20 cellular contexts compared by ENCODE assay signal in the genomic region with DNA sequence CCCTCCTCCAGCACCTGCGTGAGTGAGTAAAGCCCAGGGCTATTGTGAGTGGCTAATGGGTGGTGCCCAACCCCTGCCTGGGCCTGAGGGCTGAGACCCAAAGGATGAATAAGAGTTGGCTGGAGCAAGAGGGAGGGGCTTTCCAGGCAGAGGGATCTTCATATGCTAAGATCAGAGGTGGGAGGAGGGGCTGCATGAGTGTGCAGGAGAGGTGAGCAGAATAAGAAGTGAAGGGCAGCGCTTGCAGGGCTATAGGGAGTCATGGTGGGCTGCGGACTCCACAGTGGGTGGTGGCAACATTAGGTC. TPM values are rescaled to one million over a fixed set of nuclear protein-coding genes. Genes with fewer than 3 reads are reported as not detected.
A peak's percentile ranks its signal among the peaks of the same experiment; 100 is the strongest.
DNase-seq lines count a peak whose midpoint lies in the region; ATAC-seq, FAIRE-seq and TF ChIP-seq lines count a peak whose summit lies in the region.
"Had no signal": no experiment of that assay in that cellular context is flagged by ENCODE, and none has a peak within 500 bp of the region (broad histone marks: within the 10 kb centered on the region; RNA-seq: fewer than 3 reads in every experiment).

No MANE protein-coding gene starts in this region.

- no peak overlapping the region for H2BK120ac ChIP-seq in H9 (ENCODE audit: low read depth, low read length, poor library complexity, severe bottlenecking)

- H3K27me3 Mint-ChIP-seq in H9 (ENCODE audit: low read depth) (peaks cover 22% of the 10 kb centered on the region), mesothelial cell of epicardium (ENCODE audit: low read depth) (no peaks in the 10 kb centered on the region)

- no peak overlapping the region for H3K4me3 Mint-ChIP-seq in H9
- no peak overlapping the region for H3K4me3 Mint-ChIP-seq in mesothelial cell of epicardium
- H3K4me3 Mint-ChIP-seq: CD4-positive, alpha-beta memory T cell; IgD-negative memory B cell had no signal

- H2AFZ ChIP-seq in H9 (ENCODE audit: low read length) (no peak overlapping the region), GM12878 (ENCODE audit: control insufficient read depth, low read depth, low read length) (no peak overlapping the region), HepG2 (ENCODE audit: low read length) (no peak overlapping the region)

- no peak overlapping the region for H2BK12ac ChIP-seq in H9 (ENCODE audit: insufficient read length, low read depth, low read length)

- TF ChIP-seq EP300 in GM12878 (IDR thresholded peaks at IDR 0.05; ENCODE audit: borderline replicate concordance in 1 of 2, control insufficient read depth in 1 of 2, low read depth in 2 of 2, low read length in 2 of 2) = no peak
- TF ChIP-seq EP300 in HepG2 (IDR thresholded peaks at IDR 0.05; ENCODE audit: low read depth in 2 of 2, low read length in 2 of 2) = no peak
- TF ChIP-seq EP300 in HepG2 (CRISPR knock-in tag; IDR thresholded peaks at IDR 0.05; ENCODE audit: borderline replicate concordance) = no peak

- H3K9me3 ChIP-seq in BLaER1 (no peaks in the 10 kb centered on the region), H9 (ENCODE audit: control insufficient read depth, low read depth, low read length) (no peaks in the 10 kb centered on the region), GM12878 (replicated peaks; ENCODE audit: control insufficient read depth, insufficient read depth, low read length) (no peaks in the 10 kb centered on the region), HepG2 (ENCODE audit: low read length) (no peaks in the 10 kb centered on the region)

- H3K27ac Mint-ChIP-seq in H9 = 0 out of 7 replicates have a peak overlapping the region, but pooled peaks of 1 of the 3 experiments have one; percentile 7
- peak overlapping the region; percentile 39 for H3K27ac Mint-ChIP-seq in mesothelial cell of epicardium
- H3K27ac Mint-ChIP-seq: CD4-positive, alpha-beta memory T cell had no signal

- TF ChIP-seq CTCF in H9 (conservative IDR thresholded peaks at IDR 0.05) = no peak
- no peak for TF ChIP-seq CTCF in GM12878 (IDR thresholded peaks at IDR 0.05 in 2 of 3, conservative IDR thresholded peaks at IDR 0.05 in 1 of 3; ENCODE audit: control insufficient read depth in 2 of 3, extremely low read depth in 1 of 3, insufficient read depth in 1 of 3, low read depth in 3 of 3, low read length in 3 of 3)
- TF ChIP-seq CTCF in mesothelial cell of epicardium (IDR thresholded peaks at IDR 0.05; ENCODE audit: unreplicated experiment) = no peak
- TF ChIP-seq CTCF in HepG2 (CRISPR knock-in tag; IDR thresholded peaks at IDR 0.05) = no peak

- WGBS in H9 (ENCODE audit: extremely low coverage, insufficient read length, low lambda C conversion rate) = no CpG with 5 or more reads among the region's 3 CpGs
- 84% methylated on average over 3 of the region's 3 CpGs for WGBS in GM12878 (ENCODE audit: insufficient coverage, insufficient replicate concordance, low lambda C conversion rate, missing lambda C conversion rate)
- WGBS in HepG2 (ENCODE audit: low lambda C conversion rate) = 74% methylated on average over 3 of the region's 3 CpGs

- TF ChIP-seq RAD21 in GM12878 (IDR thresholded peaks at IDR 0.05; ENCODE audit: insufficient read depth, low read depth, low read length) (no peak), HepG2 (CRISPR knock-in tag; IDR thresholded peaks at IDR 0.05) (no peak)

- no peaks in the 10 kb centered on the region for H3K79me1 ChIP-seq in H9 (ENCODE audit: insufficient read depth, low read depth, low read length, poor library complexity, severe bottlenecking)

- DNase-seq in H9 = peak; percentile 57
- DNase-seq in GM12878 (ENCODE audit: low read depth, low spot score) = no peak
- no peak for DNase-seq in mesothelial cell of epicardium (ENCODE audit: low spot score in 2 of 2, unreplicated experiment in 2 of 2)
- no peak for DNase-seq in KG1 (lab: John Stamatoyannopoulos, UW)
- no peak for DNase-seq in GDM1 (lab: John Stamatoyannopoulos, UW)
- no peak for DNase-seq in HepG2 (ENCODE audit: low spot score)
- DNase-seq in DMS153 treated with DMSO at 0.1 percent for 48 hours (lab: John Stamatoyannopoulos, UW; ENCODE audit: unreplicated experiment) = no peak
- DNase-seq: CD4-positive, alpha-beta memory T cell; DMS79 treated with DMSO at 0.1 percent for 48 hours; NCI-H1048; NCI-H1694; NCI-H2107; NCI-H226; NCI-H526 treated with DMSO at 0.1 percent for 48 hours had no signal

- H3K4ac ChIP-seq in H9 (ENCODE audit: low read depth, low read length) = no peak overlapping the region

- H3K56ac ChIP-seq in H9 (ENCODE audit: insufficient read length, low read depth, low read length) = no peak overlapping the region

- RAD21 ChIA-PET in GM12878 (lab: Charles Lee; ENCODE audit: unreplicated experiment) = interaction anchor here (0.8 to 5.2 kb wide), 5 partner anchors 8 to 53 kb away, joined by 3 to 26 read pairs (median 6); no protein-coding TSS in a partner anchor

- H3K36me3 ChIP-seq in BLaER1 (no peaks in the 10 kb centered on the region), GM12878 (ENCODE audit: control insufficient read depth in 2 of 2, insufficient read depth in 2 of 2, low read length in 1 of 2) (no peaks in the 10 kb centered on the region; a peak in 2 of 4 replicates), HepG2 (replicated peaks in 1 of 2; ENCODE audit: control insufficient read depth in 1 of 2, insufficient read depth in 2 of 2, low read length in 2 of 2) (no peaks in the 10 kb centered on the region)

- no peak overlapping the region for H4K91ac ChIP-seq in H9 (ENCODE audit: insufficient read length, low read depth, low read length)

- H3K9ac ChIP-seq in BLaER1 (no peak overlapping the region), H9 (ENCODE audit: extremely low read depth, insufficient read length, low read length) (no peak overlapping the region), GM12878 (ENCODE audit: control insufficient read depth, insufficient read depth, low read length) (peak overlapping the region; percentile 71), HepG2 (ENCODE audit: insufficient read depth, low read depth, low read length) (no peak overlapping the region)

- H4K20me1 ChIP-seq in BLaER1 (peaks cover 81% of the 10 kb centered on the region), H9 (ENCODE audit: control insufficient read depth, insufficient read depth, insufficient read length) (no peaks in the 10 kb centered on the region), GM12878 (ENCODE audit: control insufficient read depth, insufficient read depth) (no peaks in the 10 kb centered on the region), HepG2 (ENCODE audit: insufficient read depth, low read length) (no peaks in the 10 kb centered on the region)

- H2AK5ac ChIP-seq in H9 (ENCODE audit: insufficient read length, low read length) = no peak overlapping the region

- SMC1A ChIA-PET in GM12878 (lab: Charles Lee; ENCODE audit: uncharacterized antibody, unreplicated experiment) = interaction anchor here (1.1 to 16.1 kb wide), 5 partner anchors 8 to 41 kb away, joined by 6 to 165 read pairs (median 8); no protein-coding TSS in a partner anchor

- no peak overlapping the region for H3K14ac ChIP-seq in H9 (ENCODE audit: insufficient read depth, low read length)

- H3K27me3 ChIP-seq in BLaER1 (peaks cover 96% of the 10 kb centered on the region), H9 (ENCODE audit: insufficient read depth, low read length) (no peaks in the 10 kb centered on the region), GM12878 (replicated peaks in 1 of 2; ENCODE audit: control insufficient read depth in 2 of 2, insufficient read depth in 2 of 2, low read length in 1 of 2) (no peaks in the 10 kb centered on the region; a peak in 1 of 4 replicates), HepG2 (ENCODE audit: control insufficient read depth in 1 of 2, insufficient read depth in 2 of 2, low read length in 2 of 2) (peaks cover 5 to 34% of the 10 kb centered on the region in 2 experiments)

- no peak overlapping the region for H3T11ph ChIP-seq in H9 (ENCODE audit: low read length)

- H3K4me2 ChIP-seq in BLaER1 (peak overlapping the region; percentile 82), H9 (ENCODE audit: insufficient read depth, insufficient read length, low read length) (no peak overlapping the region), GM12878 (ENCODE audit: control insufficient read depth, insufficient read depth) (peak overlapping the region; percentile 71), HepG2 (ENCODE audit: low read depth, low read length) (no peak overlapping the region)

- no peak overlapping the region for H4K5ac ChIP-seq in H9 (ENCODE audit: insufficient read length, low read depth, low read length)

- intact Hi-C loops in GM12878 (cut with micrococcal nuclease; ENCODE audit: unreplicated experiment) = loop anchor here (2.0 kb wide), 1 partner anchor 35 kb away; no protein-coding TSS in a partner anchor
- intact Hi-C loops in HepG2 (cut with micrococcal nuclease; ENCODE audit: unreplicated experiment) = no loop called here

- CTCF ChIA-PET in GM12878 (lab: Yijun Ruan, JAX) = interaction anchor here (0.6 to 3.5 kb wide), 10 partner anchors 11 to 743 kb away, joined by 3 to 19 read pairs (median 5); no protein-coding TSS in a partner anchor
- CTCF ChIA-PET in HepG2 (lab: Yijun Ruan, JAX; ENCODE audit: low intra/inter-chr PET ratio, low total read pairs) = no interaction called here

- H2BK20ac ChIP-seq in H9 (ENCODE audit: low read depth, low read length, poor library complexity, severe bottlenecking) = no peak overlapping the region

- H3K18ac ChIP-seq in H9 (ENCODE audit: insufficient read length, low read depth, low read length) = no peak overlapping the region

- H3K36me3 Mint-ChIP-seq in H9 (ENCODE audit: insufficient read depth in 1 of 3, low read depth in 3 of 3) (no peaks in the 10 kb centered on the region; a peak in 1 of 7 replicates), mesothelial cell of epicardium (no peaks in the 10 kb centered on the region)
- H3K36me3 Mint-ChIP-seq: CD4-positive, alpha-beta memory T cell; IgD-negative memory B cell had no signal

- H2BK5ac ChIP-seq in H9 (ENCODE audit: insufficient read length, low read length) = no peak overlapping the region

- no peaks in the 10 kb centered on the region; a peak in 1 of 5 replicates for H3K9me3 Mint-ChIP-seq in H9
- H3K9me3 Mint-ChIP-seq in mesothelial cell of epicardium = no peaks in the 10 kb centered on the region
- H3K9me3 Mint-ChIP-seq: CD4-positive, alpha-beta memory T cell had no signal

- H3K27ac ChIP-seq in BLaER1 (no peak overlapping the region), H9 (ENCODE audit: insufficient read length, low read depth, low read length) (no peak overlapping the region), GM12878 (ENCODE audit: control insufficient read depth, insufficient read depth) (peak overlapping the region; percentile 18; the same call in 1 of the 2 replicates), HepG2 (ENCODE audit: extremely low read length, insufficient read depth, low read length) (no peak overlapping the region)

- H4K8ac ChIP-seq in H9 (replicated peaks; ENCODE audit: insufficient read length, low read depth, low read length) = no peak overlapping the region

- H2BK15ac ChIP-seq in H9 (ENCODE audit: low read depth, low read length) = no peak overlapping the region

- H3K23me2 ChIP-seq in H9 (ENCODE audit: insufficient read length, low read depth, low read length, poor library complexity, severe bottlenecking) = peaks cover 4% of the 10 kb centered on the region

- peaks cover 39% of the 10 kb centered on the region for H3K4me1 ChIP-seq in BLaER1
- no peaks in the 10 kb centered on the region; the same call in 1 of the 2 replicates for H3K4me1 ChIP-seq in H9 (ENCODE audit: insufficient read depth, low read length)
- peaks cover 24% of the 10 kb centered on the region for H3K4me1 ChIP-seq in GM12878 (ENCODE audit: control insufficient read depth, insufficient read depth, low read length)
- peaks cover 24% of the 10 kb centered on the region for H3K4me1 ChIP-seq in HepG2 (ENCODE audit: insufficient read depth, low read length)

- FAIRE-seq in GM12878 (lab: Jason Lieb, UNC) (no peak), HepG2 (lab: Jason Lieb, UNC) (no peak)
- FAIRE-seq: H54 had no signal

- H3K4me3 ChIP-seq in BLaER1 (no peak overlapping the region), GM12878 (peak overlapping the region; percentile 65; the same call in 1 of the 2 replicates), HepG2 (replicated peaks in 1 of 3; ENCODE audit: insufficient read depth in 1 of 3, low read depth in 2 of 3, low read length in 3 of 3) (no peak overlapping the region)

- in situ Hi-C loops in GM12878 (cut with MboI) (no loop called here), HepG2 (cut with HindIII; ENCODE audit: extremely low pct_ligation_motif_present, low pct_unique_long_range_greater_than_20kb) (no loop called here)

- BruUV-seq in GM12878 (replicated peaks; lab: Mats Ljungman, UMichigan) (no TSS peak), HepG2 (replicated peaks; lab: Mats Ljungman, UMichigan) (no TSS peak)

- no peak overlapping the region for H3K23ac ChIP-seq in H9 (ENCODE audit: insufficient read length, low read depth, low read length)

- no peaks in the 10 kb centered on the region for H3K79me2 ChIP-seq in H9 (ENCODE audit: insufficient read depth, low read length)
- peaks cover 50% of the 10 kb centered on the region for H3K79me2 ChIP-seq in GM12878 (ENCODE audit: control insufficient read depth, insufficient read depth, low read length)
- H3K79me2 ChIP-seq in HepG2 (ENCODE audit: insufficient read depth, low read length) = no peaks in the 10 kb centered on the region

- peaks cover 16 to 32% of the 10 kb centered on the region in 2 experiments for H3K4me1 Mint-ChIP-seq in H9
- H3K4me1 Mint-ChIP-seq in mesothelial cell of epicardium = peaks cover 13% of the 10 kb centered on the region

- TF ChIP-seq POLR2A in GM12878 (IDR thresholded peaks at IDR 0.05; ENCODE audit: low read depth, low read length) (no peak), HepG2 (IDR thresholded peaks at IDR 0.05; ENCODE audit: insufficient read depth in 1 of 2, low read depth in 2 of 2, low read length in 2 of 2) (no peak)

- POLR2A ChIA-PET in GM12878 (lab: Charles Lee) = interaction anchor here (0.6 to 15.3 kb wide), 7 partner anchors 10 to 300 kb away, joined by 3 to 239 read pairs (median 3); no protein-coding TSS in a partner anchor
- POLR2A ChIA-PET in HepG2 (lab: Yijun Ruan, JAX) = no interaction called here

- no peak for ATAC-seq in GM12878
- no peak for ATAC-seq in HepG2
- ATAC-seq: SK-N-SH treated with all-trans-retinoic acid at 6 μM for 48 hours had no signal

RNA-seq across cellular contexts. Expression of gene EMID1, which starts 3.9 kb away (rescaled TPM):
- 4.5 and 5.4 TPM in 2 replicates for total RNA-seq in H9 (2021)
- total RNA-seq in GM12878 (2013; cell fraction: nucleolus; rRNA removed) = 185 and 191 TPM in 2 replicates
- total RNA-seq in GM12878 (2014; rRNA removed) = 12.0 and 19.4 TPM in 2 replicates
- 4.3 and 5.8 TPM in 2 replicates for total RNA-seq in GM12878 (2014; rRNA removed; fragmentation: Illumina TruSeq; extraction: Trizol)
- total RNA-seq in GM12878 (2021) = 17.5 and 18.3 TPM in 2 replicates
- polyA plus RNA-seq in GM12878 (2011; ENCODE audit: low read depth) = 2.5 TPM
- polyA plus RNA-seq in GM12878 (2011; rRNA removed) = 29.3 and 60.3 TPM in 2 replicates
- polyA plus RNA-seq in GM12878 (2011; cell fraction: cytosol; rRNA removed) = 73.9 and 121 TPM in 2 replicates
- 196 and 245 TPM in 2 replicates for polyA plus RNA-seq in GM12878 (2011; cell fraction: nucleus; rRNA removed)
- 7.6 and 8.4 TPM in 2 replicates for polyA plus RNA-seq in GM12878 (2012)
- 0.54 and 2.3 TPM in 2 replicates for polyA plus RNA-seq in GM12878 (2014; fragmentation: Illumina TruSeq; extraction: Trizol)
- 1 to 10 TPM; 1.2 to 2.3 TPM for polyA plus RNA-seq in GM12878 (2014; fragmentation: Nextera tagmentation; extraction: Ambion mirVana)
- polyA plus RNA-seq in GM12878 (2014; rRNA removed) = 20.7 and 23.8 TPM in 2 replicates
- 10 to 100 TPM in 1 of 2 experiments, 1 to 10 TPM in 1; 10.0 to 13.9 TPM for polyA plus RNA-seq in GM12878 (2016; fragmentation: Nextera tagmentation; extraction: Ambion mirVana)
- 53.3 and 85.9 TPM in 2 replicates for polyA minus RNA-seq in GM12878 (2011; rRNA and poly(A)+ RNA removed)
- polyA minus RNA-seq in GM12878 (2011; cell fraction: cytosol; rRNA and poly(A)+ RNA removed) = 22.1 and 26.0 TPM in 2 replicates
- polyA minus RNA-seq in GM12878 (2011; cell fraction: nucleus; rRNA and poly(A)+ RNA removed) = 59.2 and 86.3 TPM in 2 replicates
- 15.7 to 18.1 TPM (median 17.6 TPM) in 3 replicates for total RNA-seq in mesothelial cell of epicardium
- 0.21 and 0.82 TPM in 2 replicates for total RNA-seq in HepG2 (2016; rRNA removed; fragmentation: Illumina TruSeq; extraction: Trizol)
- 2.7 and 2.8 TPM in 2 replicates for total RNA-seq in HepG2 (2016; cell fraction: cytosol; rRNA removed; fragmentation: Illumina TruSeq; extraction: Trizol; ENCODE audit: low read depth)
- 0.09 and 0.26 TPM in 2 replicates for total RNA-seq in HepG2 (2016; cell fraction: insoluble cytoplasmic fraction; rRNA removed; fragmentation: Illumina TruSeq; extraction: Trizol)
- 1.7 and 2.1 TPM in 2 replicates for total RNA-seq in HepG2 (2016; cell fraction: membrane; rRNA removed; fragmentation: Illumina TruSeq; extraction: Trizol)
- 0.25 and 0.50 TPM in 2 replicates for total RNA-seq in HepG2 (2016; cell fraction: nucleus; rRNA removed; fragmentation: Illumina TruSeq; extraction: Trizol)
- polyA plus RNA-seq in HepG2 (2011; rRNA removed) = 0.45 and 0.81 TPM in 2 replicates
- polyA plus RNA-seq in HepG2 (2011; cell fraction: cytosol; rRNA removed) = 0.37 and 1.1 TPM in 2 replicates
- 2.1 and 2.4 TPM in 2 replicates for polyA plus RNA-seq in HepG2 (2011; cell fraction: nucleus; rRNA removed)
- 0.46 and 0.72 TPM in 2 replicates for polyA plus RNA-seq in HepG2 (2012)
- 2.6 and 3.8 TPM in 2 replicates for polyA plus RNA-seq in HepG2 (2016; cell fraction: cytosol; fragmentation: Illumina TruSeq; extraction: Trizol; ENCODE audit: low read depth)
- polyA plus RNA-seq in HepG2 (2016; cell fraction: insoluble cytoplasmic fraction; fragmentation: Illumina TruSeq; extraction: Trizol; ENCODE audit: low read depth) = 0.25 and 0.50 TPM in 2 replicates
- 1.4 and 2.2 TPM in 2 replicates for polyA plus RNA-seq in HepG2 (2016; cell fraction: membrane; fragmentation: Illumina TruSeq; extraction: Trizol; ENCODE audit: low read depth)
- 1.0 TPM in 2 replicates for polyA plus RNA-seq in HepG2 (2016; cell fraction: nucleus; fragmentation: Illumina TruSeq; extraction: Trizol; ENCODE audit: insufficient read depth, low read depth)
- 0.09 and 2.4 TPM in 2 replicates for polyA minus RNA-seq in HepG2 (2011; rRNA and poly(A)+ RNA removed; ENCODE audit: low replicate concordance)
- not detected in 2 replicates for polyA minus RNA-seq in HepG2 (2011; cell fraction: cytosol; rRNA and poly(A)+ RNA removed)
- polyA minus RNA-seq in HepG2 (2011; cell fraction: nucleus; rRNA and poly(A)+ RNA removed) = 0.99 and 1.3 TPM in 2 replicates
- total RNA-seq: A673; CD4-positive, alpha-beta memory T cell; HT-29 had no signal
- polyA plus RNA-seq: IgD-negative memory B cell had no signal

RNA-seq across cellular contexts. Expression of gene RHBDD3, which starts 58.2 kb away (rescaled TPM):
- total RNA-seq in H9 (2021) (92.9 and 99.7 TPM in 2 replicates), GM12878 (2014; rRNA removed) (30.7 and 37.9 TPM in 2 replicates), GM12878 (2014; rRNA removed; fragmentation: Illumina TruSeq; extraction: Trizol) (10.0 and 11.9 TPM in 2 replicates), GM12878 (2021) (23.1 and 28.4 TPM in 2 replicates), mesothelial cell of epicardium (55.9 to 59.6 TPM (median 58.0 TPM) in 3 replicates), HepG2 (2016; rRNA removed; fragmentation: Illumina TruSeq; extraction: Trizol) (12.6 and 26.7 TPM in 2 replicates)
- total RNA-seq in GM12878 (2013; cell fraction: nucleolus; rRNA removed) = 36.7 and 43.7 TPM in 2 replicates
- 5.3 TPM for polyA plus RNA-seq in GM12878 (2011; ENCODE audit: low read depth)
- polyA plus RNA-seq in GM12878 (2011; rRNA removed) (3.8 and 8.6 TPM in 2 replicates), GM12878 (2014; fragmentation: Illumina TruSeq; extraction: Trizol) (3.9 and 8.1 TPM in 2 replicates), GM12878 (2014; fragmentation: Nextera tagmentation; extraction: Ambion mirVana) (1 to 10 TPM in 1 of 2 experiments, under 1 TPM in 1; 0.27 to 1.2 TPM), GM12878 (2014; rRNA removed) (37.6 and 41.2 TPM in 2 replicates), GM12878 (2016; fragmentation: Nextera tagmentation; extraction: Ambion mirVana) (10 to 100 TPM; 36.9 to 38.7 TPM), HepG2 (2011; rRNA removed) (12.1 and 21.0 TPM in 2 replicates)
- polyA plus RNA-seq in GM12878 (2011; cell fraction: cytosol; rRNA removed) = 14.9 and 23.0 TPM in 2 replicates
- 23.5 and 35.8 TPM in 2 replicates for polyA plus RNA-seq in GM12878 (2011; cell fraction: nucleus; rRNA removed)
- polyA plus RNA-seq in GM12878 (2012) = 13.5 and 16.4 TPM in 2 replicates
- 3.6 and 9.5 TPM in 2 replicates for polyA minus RNA-seq in GM12878 (2011; rRNA and poly(A)+ RNA removed)
- polyA minus RNA-seq in GM12878 (2011; cell fraction: cytosol; rRNA and poly(A)+ RNA removed) = 2.9 and 6.8 TPM in 2 replicates
- 5.3 and 13.4 TPM in 2 replicates for polyA minus RNA-seq in GM12878 (2011; cell fraction: nucleus; rRNA and poly(A)+ RNA removed)
- 8.3 and 9.2 TPM in 2 replicates for total RNA-seq in HepG2 (2016; cell fraction: cytosol; rRNA removed; fragmentation: Illumina TruSeq; extraction: Trizol; ENCODE audit: low read depth)
- total RNA-seq in HepG2 (2016; cell fraction: insoluble cytoplasmic fraction; rRNA removed; fragmentation: Illumina TruSeq; extraction: Trizol) = 12.3 and 26.7 TPM in 2 replicates
- 16.9 and 21.6 TPM in 2 replicates for total RNA-seq in HepG2 (2016; cell fraction: membrane; rRNA removed; fragmentation: Illumina TruSeq; extraction: Trizol)
- 24.7 and 26.9 TPM in 2 replicates for total RNA-seq in HepG2 (2016; cell fraction: nucleus; rRNA removed; fragmentation: Illumina TruSeq; extraction: Trizol)
- polyA plus RNA-seq in HepG2 (2011; cell fraction: cytosol; rRNA removed) = 10.6 and 17.9 TPM in 2 replicates
- 38.6 and 38.8 TPM in 2 replicates for polyA plus RNA-seq in HepG2 (2011; cell fraction: nucleus; rRNA removed)
- polyA plus RNA-seq in HepG2 (2012) = 8.5 and 12.8 TPM in 2 replicates
- 6.5 and 10.4 TPM in 2 replicates for polyA plus RNA-seq in HepG2 (2016; cell fraction: cytosol; fragmentation: Illumina TruSeq; extraction: Trizol; ENCODE audit: low read depth)
- polyA plus RNA-seq in HepG2 (2016; cell fraction: insoluble cytoplasmic fraction; fragmentation: Illumina TruSeq; extraction: Trizol; ENCODE audit: low read depth) = 10.8 and 11.3 TPM in 2 replicates
- polyA plus RNA-seq in HepG2 (2016; cell fraction: membrane; fragmentation: Illumina TruSeq; extraction: Trizol; ENCODE audit: low read depth) = 11.9 and 12.6 TPM in 2 replicates
- polyA plus RNA-seq in HepG2 (2016; cell fraction: nucleus; fragmentation: Illumina TruSeq; extraction: Trizol; ENCODE audit: insufficient read depth, low read depth) = 59.8 and 60.3 TPM in 2 replicates
- polyA minus RNA-seq in HepG2 (2011; rRNA and poly(A)+ RNA removed; ENCODE audit: low replicate concordance) = 9.9 and 18.2 TPM in 2 replicates
- polyA minus RNA-seq in HepG2 (2011; cell fraction: cytosol; rRNA and poly(A)+ RNA removed) = 5.7 and 7.1 TPM in 2 replicates
- polyA minus RNA-seq in HepG2 (2011; cell fraction: nucleus; rRNA and poly(A)+ RNA removed) = 7.7 and 9.3 TPM in 2 replicates

RNA-seq across cellular contexts. Expression of gene EWSR1, which starts 58.5 kb away (rescaled TPM):
- 456 and 462 TPM in 2 replicates for total RNA-seq in H9 (2021)
- 358 and 390 TPM in 2 replicates for total RNA-seq in GM12878 (2013; cell fraction: nucleolus; rRNA removed)
- 339 and 342 TPM in 2 replicates for total RNA-seq in GM12878 (2014; rRNA removed)
- total RNA-seq in GM12878 (2014; rRNA removed; fragmentation: Illumina TruSeq; extraction: Trizol) = 200 and 209 TPM in 2 replicates
- total RNA-seq in GM12878 (2021) = 307 and 325 TPM in 2 replicates
- 140 TPM for polyA plus RNA-seq in GM12878 (2011; ENCODE audit: low read depth)
- polyA plus RNA-seq in GM12878 (2011; rRNA removed) = 233 and 400 TPM in 2 replicates
- polyA plus RNA-seq in GM12878 (2011; cell fraction: cytosol; rRNA removed) = 486 and 548 TPM in 2 replicates
- polyA plus RNA-seq in GM12878 (2011; cell fraction: nucleus; rRNA removed) = 908 and 919 TPM in 2 replicates
- polyA plus RNA-seq in GM12878 (2012) = 149 and 217 TPM in 2 replicates
- polyA plus RNA-seq in GM12878 (2014; fragmentation: Illumina TruSeq; extraction: Trizol) = 430 and 480 TPM in 2 replicates
- 100 to 1,000 TPM; 130 to 180 TPM for polyA plus RNA-seq in GM12878 (2014; fragmentation: Nextera tagmentation; extraction: Ambion mirVana)
- 369 and 388 TPM in 2 replicates for polyA plus RNA-seq in GM12878 (2014; rRNA removed)
- polyA plus RNA-seq in GM12878 (2016; fragmentation: Nextera tagmentation; extraction: Ambion mirVana) = 100 to 1,000 TPM; 426 to 464 TPM
- 345 and 478 TPM in 2 replicates for polyA minus RNA-seq in GM12878 (2011; rRNA and poly(A)+ RNA removed)
- polyA minus RNA-seq in GM12878 (2011; cell fraction: cytosol; rRNA and poly(A)+ RNA removed) = 124 and 140 TPM in 2 replicates
- polyA minus RNA-seq in GM12878 (2011; cell fraction: nucleus; rRNA and poly(A)+ RNA removed) = 141 and 185 TPM in 2 replicates
- 364 to 381 TPM (median 379 TPM) in 3 replicates for total RNA-seq in mesothelial cell of epicardium
- total RNA-seq in HepG2 (2016; rRNA removed; fragmentation: Illumina TruSeq; extraction: Trizol) = 167 and 211 TPM in 2 replicates
- total RNA-seq in HepG2 (2016; cell fraction: cytosol; rRNA removed; fragmentation: Illumina TruSeq; extraction: Trizol; ENCODE audit: low read depth) = 28.9 and 32.2 TPM in 2 replicates
- total RNA-seq in HepG2 (2016; cell fraction: insoluble cytoplasmic fraction; rRNA removed; fragmentation: Illumina TruSeq; extraction: Trizol) = 146 and 211 TPM in 2 replicates
- 47.2 and 49.1 TPM in 2 replicates for total RNA-seq in HepG2 (2016; cell fraction: membrane; rRNA removed; fragmentation: Illumina TruSeq; extraction: Trizol)
- total RNA-seq in HepG2 (2016; cell fraction: nucleus; rRNA removed; fragmentation: Illumina TruSeq; extraction: Trizol) = 216 and 251 TPM in 2 replicates
- 326 and 401 TPM in 2 replicates for polyA plus RNA-seq in HepG2 (2011; rRNA removed)
- 202 and 208 TPM in 2 replicates for polyA plus RNA-seq in HepG2 (2011; cell fraction: cytosol; rRNA removed)
- 687 and 755 TPM in 2 replicates for polyA plus RNA-seq in HepG2 (2011; cell fraction: nucleus; rRNA removed)
- polyA plus RNA-seq in HepG2 (2012) = 138 and 189 TPM in 2 replicates
- 22.8 and 25.5 TPM in 2 replicates for polyA plus RNA-seq in HepG2 (2016; cell fraction: cytosol; fragmentation: Illumina TruSeq; extraction: Trizol; ENCODE audit: low read depth)
- polyA plus RNA-seq in HepG2 (2016; cell fraction: insoluble cytoplasmic fraction; fragmentation: Illumina TruSeq; extraction: Trizol; ENCODE audit: low read depth) = 183 and 203 TPM in 2 replicates
- polyA plus RNA-seq in HepG2 (2016; cell fraction: membrane; fragmentation: Illumina TruSeq; extraction: Trizol; ENCODE audit: low read depth) = 29.2 and 38.3 TPM in 2 replicates
- polyA plus RNA-seq in HepG2 (2016; cell fraction: nucleus; fragmentation: Illumina TruSeq; extraction: Trizol; ENCODE audit: insufficient read depth, low read depth) = 477 and 502 TPM in 2 replicates
- polyA minus RNA-seq in HepG2 (2011; rRNA and poly(A)+ RNA removed; ENCODE audit: low replicate concordance) = 381 and 574 TPM in 2 replicates
- polyA minus RNA-seq in HepG2 (2011; cell fraction: cytosol; rRNA and poly(A)+ RNA removed) = 103 and 111 TPM in 2 replicates
- polyA minus RNA-seq in HepG2 (2011; cell fraction: nucleus; rRNA and poly(A)+ RNA removed) = 302 and 303 TPM in 2 replicates

Comparison
In these comparisons a context has a peak if more than half of its experiments do, and no peak if none do; other contexts are left out.
1. H3K4me2 ChIP-seq: peak in BLaER1 (single experiment) and GM12878 (single experiment); none in H9 (single experiment) and HepG2 (single experiment).